1 cellular context compared by ENCODE assay signal in the genomic region with DNA sequence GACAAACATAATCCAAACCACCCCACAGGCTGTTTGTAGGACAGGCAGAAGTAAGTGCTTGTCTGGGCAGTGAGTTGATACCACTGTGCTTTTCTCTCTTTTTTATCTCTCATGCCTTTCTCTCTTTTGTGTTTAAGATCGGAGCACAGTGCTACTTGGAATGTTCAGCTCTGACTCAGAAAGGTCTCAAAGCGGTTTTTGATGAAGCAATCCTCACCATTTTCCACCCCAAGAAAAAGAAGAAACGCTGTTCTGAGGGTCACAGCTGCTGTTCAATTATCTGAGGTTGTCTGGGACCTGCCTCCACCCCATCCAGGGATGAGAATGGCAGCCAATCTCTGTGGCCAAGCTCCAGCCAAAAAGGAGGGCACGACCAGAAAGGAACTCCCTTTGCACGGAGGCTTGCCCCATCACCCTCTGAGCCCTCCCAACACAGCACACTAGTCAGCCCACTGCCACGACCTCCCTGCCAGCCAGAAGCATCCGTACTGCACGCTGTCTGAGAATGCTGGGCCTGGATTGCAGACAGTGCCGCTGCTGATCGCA.
TF ChIP-seq lines count a peak whose summit lies in the region.

No MANE protein-coding gene starts in this region.

TF ChIP-seq in GM23338, 12 proteins besides CTCF, POLR2A, EP300 and RAD21 (continued from another document):
- TF ChIP-seq, protein P1, sequence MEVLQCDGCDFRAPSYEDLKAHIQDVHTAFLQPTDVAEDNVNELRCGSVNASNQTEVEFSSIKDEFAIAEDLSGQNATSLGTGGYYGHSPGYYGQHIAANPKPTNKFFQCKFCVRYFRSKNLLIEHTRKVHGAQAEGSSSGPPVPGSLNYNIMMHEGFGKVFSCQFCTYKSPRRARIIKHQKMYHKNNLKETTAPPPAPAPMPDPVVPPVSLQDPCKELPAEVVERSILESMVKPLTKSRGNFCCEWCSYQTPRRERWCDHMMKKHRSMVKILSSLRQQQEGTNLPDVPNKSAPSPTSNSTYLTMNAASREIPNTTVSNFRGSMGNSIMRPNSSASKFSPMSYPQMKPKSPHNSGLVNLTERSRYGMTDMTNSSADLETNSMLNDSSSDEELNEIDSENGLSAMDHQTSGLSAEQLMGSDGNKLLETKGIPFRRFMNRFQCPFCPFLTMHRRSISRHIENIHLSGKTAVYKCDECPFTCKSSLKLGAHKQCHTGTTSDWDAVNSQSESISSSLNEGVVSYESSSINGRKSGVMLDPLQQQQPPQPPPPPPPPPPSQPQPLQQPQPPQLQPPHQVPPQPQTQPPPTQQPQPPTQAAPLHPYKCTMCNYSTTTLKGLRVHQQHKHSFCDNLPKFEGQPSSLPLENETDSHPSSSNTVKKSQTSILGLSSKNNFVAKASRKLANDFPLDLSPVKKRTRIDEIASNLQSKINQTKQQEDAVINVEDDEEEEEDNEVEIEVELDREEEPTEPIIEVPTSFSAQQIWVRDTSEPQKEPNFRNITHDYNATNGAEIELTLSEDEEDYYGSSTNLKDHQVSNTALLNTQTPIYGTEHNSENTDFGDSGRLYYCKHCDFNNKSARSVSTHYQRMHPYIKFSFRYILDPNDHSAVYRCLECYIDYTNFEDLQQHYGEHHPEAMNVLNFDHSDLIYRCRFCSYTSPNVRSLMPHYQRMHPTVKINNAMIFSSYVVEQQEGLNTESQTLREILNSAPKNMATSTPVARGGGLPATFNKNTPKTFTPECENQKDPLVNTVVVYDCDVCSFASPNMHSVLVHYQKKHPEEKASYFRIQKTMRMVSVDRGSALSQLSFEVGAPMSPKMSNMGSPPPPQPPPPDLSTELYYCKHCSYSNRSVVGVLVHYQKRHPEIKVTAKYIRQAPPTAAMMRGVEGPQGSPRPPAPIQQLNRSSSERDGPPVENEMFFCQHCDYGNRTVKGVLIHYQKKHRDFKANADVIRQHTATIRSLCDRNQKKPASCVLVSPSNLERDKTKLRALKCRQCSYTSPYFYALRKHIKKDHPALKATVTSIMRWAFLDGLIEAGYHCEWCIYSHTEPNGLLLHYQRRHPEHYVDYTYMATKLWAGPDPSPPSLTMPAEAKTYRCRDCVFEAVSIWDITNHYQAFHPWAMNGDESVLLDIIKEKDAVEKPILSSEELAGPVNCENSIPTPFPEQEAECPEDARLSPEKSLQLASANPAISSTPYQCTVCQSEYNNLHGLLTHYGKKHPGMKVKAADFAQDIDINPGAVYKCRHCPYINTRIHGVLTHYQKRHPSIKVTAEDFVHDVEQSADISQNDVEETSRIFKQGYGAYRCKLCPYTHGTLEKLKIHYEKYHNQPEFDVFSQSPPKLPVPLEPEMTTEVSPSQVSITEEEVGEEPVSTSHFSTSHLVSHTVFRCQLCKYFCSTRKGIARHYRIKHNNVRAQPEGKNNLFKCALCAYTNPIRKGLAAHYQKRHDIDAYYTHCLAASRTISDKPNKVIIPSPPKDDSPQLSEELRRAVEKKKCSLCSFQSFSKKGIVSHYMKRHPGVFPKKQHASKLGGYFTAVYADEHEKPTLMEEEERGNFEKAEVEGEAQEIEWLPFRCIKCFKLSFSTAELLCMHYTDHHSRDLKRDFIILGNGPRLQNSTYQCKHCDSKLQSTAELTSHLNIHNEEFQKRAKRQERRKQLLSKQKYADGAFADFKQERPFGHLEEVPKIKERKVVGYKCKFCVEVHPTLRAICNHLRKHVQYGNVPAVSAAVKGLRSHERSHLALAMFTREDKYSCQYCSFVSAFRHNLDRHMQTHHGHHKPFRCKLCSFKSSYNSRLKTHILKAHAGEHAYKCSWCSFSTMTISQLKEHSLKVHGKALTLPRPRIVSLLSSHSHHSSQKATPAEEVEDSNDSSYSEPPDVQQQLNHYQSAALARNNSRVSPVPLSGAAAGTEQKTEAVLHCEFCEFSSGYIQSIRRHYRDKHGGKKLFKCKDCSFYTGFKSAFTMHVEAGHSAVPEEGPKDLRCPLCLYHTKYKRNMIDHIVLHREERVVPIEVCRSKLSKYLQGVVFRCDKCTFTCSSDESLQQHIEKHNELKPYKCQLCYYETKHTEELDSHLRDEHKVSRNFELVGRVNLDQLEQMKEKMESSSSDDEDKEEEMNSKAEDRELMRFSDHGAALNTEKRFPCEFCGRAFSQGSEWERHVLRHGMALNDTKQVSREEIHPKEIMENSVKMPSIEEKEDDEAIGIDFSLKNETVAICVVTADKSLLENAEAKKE (CRISPR knock-in tag; IDR thresholded peaks at IDR 0.05), result no peak
- TF ChIP-seq, protein P2, sequence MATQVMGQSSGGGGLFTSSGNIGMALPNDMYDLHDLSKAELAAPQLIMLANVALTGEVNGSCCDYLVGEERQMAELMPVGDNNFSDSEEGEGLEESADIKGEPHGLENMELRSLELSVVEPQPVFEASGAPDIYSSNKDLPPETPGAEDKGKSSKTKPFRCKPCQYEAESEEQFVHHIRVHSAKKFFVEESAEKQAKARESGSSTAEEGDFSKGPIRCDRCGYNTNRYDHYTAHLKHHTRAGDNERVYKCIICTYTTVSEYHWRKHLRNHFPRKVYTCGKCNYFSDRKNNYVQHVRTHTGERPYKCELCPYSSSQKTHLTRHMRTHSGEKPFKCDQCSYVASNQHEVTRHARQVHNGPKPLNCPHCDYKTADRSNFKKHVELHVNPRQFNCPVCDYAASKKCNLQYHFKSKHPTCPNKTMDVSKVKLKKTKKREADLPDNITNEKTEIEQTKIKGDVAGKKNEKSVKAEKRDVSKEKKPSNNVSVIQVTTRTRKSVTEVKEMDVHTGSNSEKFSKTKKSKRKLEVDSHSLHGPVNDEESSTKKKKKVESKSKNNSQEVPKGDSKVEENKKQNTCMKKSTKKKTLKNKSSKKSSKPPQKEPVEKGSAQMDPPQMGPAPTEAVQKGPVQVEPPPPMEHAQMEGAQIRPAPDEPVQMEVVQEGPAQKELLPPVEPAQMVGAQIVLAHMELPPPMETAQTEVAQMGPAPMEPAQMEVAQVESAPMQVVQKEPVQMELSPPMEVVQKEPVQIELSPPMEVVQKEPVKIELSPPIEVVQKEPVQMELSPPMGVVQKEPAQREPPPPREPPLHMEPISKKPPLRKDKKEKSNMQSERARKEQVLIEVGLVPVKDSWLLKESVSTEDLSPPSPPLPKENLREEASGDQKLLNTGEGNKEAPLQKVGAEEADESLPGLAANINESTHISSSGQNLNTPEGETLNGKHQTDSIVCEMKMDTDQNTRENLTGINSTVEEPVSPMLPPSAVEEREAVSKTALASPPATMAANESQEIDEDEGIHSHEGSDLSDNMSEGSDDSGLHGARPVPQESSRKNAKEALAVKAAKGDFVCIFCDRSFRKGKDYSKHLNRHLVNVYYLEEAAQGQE (IDR thresholded peaks at IDR 0.05; ENCODE audit: unreplicated experiment), result no peak
- TF ChIP-seq ZNF114 (CRISPR knock-in tag; IDR thresholded peaks at IDR 0.05) (no peak), CREB1 (CRISPR knock-in tag; IDR thresholded peaks at IDR 0.05; ENCODE audit: low read depth) (no peak), STAT1 (IDR thresholded peaks at IDR 0.05; ENCODE audit: unreplicated experiment) (no peak), NANOG (IDR thresholded peaks at IDR 0.05; ENCODE audit: borderline replicate concordance) (no peak), JUNB (IDR thresholded peaks at IDR 0.05; ENCODE audit: unreplicated experiment) (no peak)
